Comparison of ENCODE assay signal across 11 cellular contexts in genomic region chr12:62522984-62523383, GRCh38. TPM values are rescaled to one million over a fixed set of nuclear protein-coding genes. Genes with fewer than 3 reads are reported as not detected.
DNase-seq lines count a peak whose midpoint lies in the region; ATAC-seq, FAIRE-seq and TF ChIP-seq lines count a peak whose summit lies in the region.
"Had no signal": no experiment of that assay in that cellular context is flagged by ENCODE, and none has a peak within 500 bp of the region (broad histone marks: within the 10 kb centered on the region; RNA-seq: fewer than 3 reads in every experiment).

No MANE protein-coding gene starts in this region.

- peak; percentile 73 for FAIRE-seq in GM12892 (lab: Jason Lieb, UNC)

- TF ChIP-seq CTCF in AG09309 (IDR thresholded peaks at IDR 0.05; ENCODE audit: control insufficient read depth, insufficient read depth, low read depth, low read length, missing control alignments) = peak; percentile 14
- no peak for TF ChIP-seq CTCF in epithelial cell of esophagus (IDR thresholded peaks at IDR 0.05; ENCODE audit: insufficient read depth, low read depth, low read length, missing control alignments)
- no peak for TF ChIP-seq CTCF in psoas muscle (IDR thresholded peaks at IDR 0.05)

- H3K27me3 Mint-ChIP-seq in activated CD4-positive, alpha-beta T cell treated with anti-CD3 and anti-CD28 coated beads, Interleukin-2, amount 10 ng/mL, durations not matched to agents 7 days and 5 days = no peaks in the 10 kb centered on the region
- H3K27me3 Mint-ChIP-seq: activated naive CD8-positive, alpha-beta T cell had no signal

- no peaks in the 10 kb centered on the region for H3K4me1 ChIP-seq in psoas muscle

- ATAC-seq in HG03442 (IDR thresholded peaks at IDR 0.05; ENCODE audit: unreplicated experiment) (peak; percentile 58), psoas muscle (no peak)
- ATAC-seq: Right ventricle myocardium inferior had no signal

- H3K4me3 ChIP-seq in AG09309 (ENCODE audit: control insufficient read depth, low read depth, low read length) (no peak overlapping the region), epithelial cell of esophagus (ENCODE audit: low read length) (no peak overlapping the region), psoas muscle (no peak overlapping the region)
- H3K4me3 ChIP-seq: heart right ventricle had no signal

- H3K9me3 Mint-ChIP-seq in activated CD4-positive, alpha-beta T cell treated with anti-CD3 and anti-CD28 coated beads, Interleukin-2, amount 10 ng/mL, durations not matched to agents 7 days and 5 days = no peaks in the 10 kb centered on the region

- TF ChIP-seq POLR2A in GM12892 (IDR thresholded peaks at IDR 0.05; ENCODE audit: low read depth, low read length) = no peak

- DNase-seq in AG09309 (ENCODE audit: low read depth) (no peak), GM12892 (ENCODE audit: insufficient read length) (no peak), epithelial cell of esophagus (ENCODE audit: low read depth) (peak; percentile 4), psoas muscle (no peak), iPS-NIHi7 (ENCODE audit: extremely low spot score) (no peak), AML-193 (lab: John Stamatoyannopoulos, UW) (no peak)
- no peak for DNase-seq in activated CD4-positive, alpha-beta T cell treated with anti-CD3 and anti-CD28 coated beads, Interleukin-2, amount 10 ng/mL, durations not matched to agents 7 days and 5 days
- DNase-seq: heart right ventricle had no signal

- H3K4me3 Mint-ChIP-seq in activated CD4-positive, alpha-beta T cell treated with anti-CD3 and anti-CD28 coated beads, Interleukin-2, amount 10 ng/mL, durations not matched to agents 7 days and 5 days = no peak overlapping the region
- H3K4me3 Mint-ChIP-seq: activated naive CD8-positive, alpha-beta T cell had no signal

- POLR2A ChIA-PET in activated CD4-positive, alpha-beta T cell treated with anti-CD3 and anti-CD28 coated beads, Interleukin-2, amount 10 ng/mL, durations not matched to agents 7 days and 5 days (lab: Charles Lee) = no interaction called here

- H3K9me3 ChIP-seq in psoas muscle = no peaks in the 10 kb centered on the region
- H3K9me3 ChIP-seq: heart right ventricle had no signal

- intact Hi-C loops in psoas muscle (cut with DNase I) = no loop called here

- peaks cover 24% of the 10 kb centered on the region for H3K36me3 Mint-ChIP-seq in activated CD4-positive, alpha-beta T cell treated with anti-CD3 and anti-CD28 coated beads, Interleukin-2, amount 10 ng/mL, durations not matched to agents 7 days and 5 days (ENCODE audit: low read depth)

- H3K27ac Mint-ChIP-seq in activated CD4-positive, alpha-beta T cell treated with anti-CD3 and anti-CD28 coated beads, Interleukin-2, amount 10 ng/mL, durations not matched to agents 7 days and 5 days = no peak overlapping the region

- CTCF ChIA-PET in activated CD4-positive, alpha-beta T cell treated with anti-CD3 and anti-CD28 coated beads, Interleukin-2, amount 10 ng/mL, durations not matched to agents 7 days and 5 days (lab: Charles Lee) = interaction anchor here (0.5 to 1.8 kb wide), 2 partner anchors 276 to 317 kb away, joined by 4 to 6 read pairs; no protein-coding TSS in a partner anchor

- H3K36me3 ChIP-seq in psoas muscle (ENCODE audit: insufficient read depth in 1 of 2, low read depth in 1 of 2) = peaks cover 0 to 59% of the 10 kb centered on the region in 2 donors

- no peaks in the 10 kb centered on the region for H3K27me3 ChIP-seq in psoas muscle (ENCODE audit: insufficient read depth in 3 of 3, low read length in 2 of 3)
- H3K27me3 ChIP-seq: heart right ventricle had no signal

- H3K4me1 Mint-ChIP-seq in activated CD4-positive, alpha-beta T cell treated with anti-CD3 and anti-CD28 coated beads, Interleukin-2, amount 10 ng/mL, durations not matched to agents 7 days and 5 days = peaks cover 26% of the 10 kb centered on the region

- WGBS in psoas muscle, 3 donors = 96 to 98% (median 97%) methylated on average over 2 of the region's 2 CpGs

- H3K27ac ChIP-seq in psoas muscle = no peak overlapping the region
- H3K27ac ChIP-seq: heart right ventricle had no signal

RNA-seq across cellular contexts. Expression of gene MON2, which starts 56.4 kb away (rescaled TPM):
- polyA plus RNA-seq in GM12892 (2012; ENCODE audit: missing spikeins) = 27.2 TPM
- total RNA-seq in psoas muscle = 10 to 100 TPM; 14.5 to 18.2 (median 14.9) TPM
- 1 to 10 TPM; 4.9 to 9.0 (median 5.2) TPM for polyA plus RNA-seq in psoas muscle
- total RNA-seq in activated CD4-positive, alpha-beta T cell treated with anti-CD3 and anti-CD28 coated beads, Interleukin-2, amount 10 ng/mL, durations not matched to agents 7 days and 5 days = 10 to 100 TPM; 44.2 to 48.7 TPM
